Comparison of ENCODE assay signal across 27 cellular contexts in the genomic region with DNA sequence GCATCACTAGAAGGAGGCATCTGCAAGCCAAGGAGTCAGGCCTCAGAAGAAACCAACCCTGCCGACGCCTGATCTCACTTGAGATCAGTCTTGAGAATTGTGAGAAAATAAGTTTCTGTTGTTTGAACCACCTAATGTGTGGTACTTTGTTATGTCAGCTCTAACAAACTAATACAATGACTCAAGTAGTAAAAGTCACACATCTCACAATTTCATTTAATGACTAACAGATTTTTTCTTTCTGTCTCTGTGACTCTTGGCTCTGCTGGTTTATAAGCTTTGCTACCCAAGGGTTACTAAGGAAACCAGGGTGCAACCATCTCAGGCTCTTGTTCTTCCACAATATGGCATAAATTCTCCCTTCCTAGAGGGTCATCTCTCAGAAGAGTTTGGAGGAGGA.
"Had no signal": no experiment of that assay in that cellular context is flagged by ENCODE, and none has a peak within 500 bp of the region (broad histone marks: within the 10 kb centered on the region; RNA-seq: fewer than 3 reads in every experiment).

No MANE protein-coding gene starts in this region.

- H3K27me3 ChIP-seq: ovary, sigmoid colon, upper lobe of left lung had no signal

- H3K36me3 ChIP-seq: ovary, sigmoid colon, upper lobe of left lung had no signal

- ATAC-seq: activated naive CD8-positive, alpha-beta T cell treated with anti-CD3 and anti-CD28 coated beads, Interleukin-2, amount 50 U/mL, for 24 hours; left cardiac atrium; left ventricle myocardium superior; stimulated activated effector memory CD8-positive, alpha-beta T cell treated with anti-CD3 and anti-CD28 coated beads, Interleukin-12 subunit alpha, Interleukin-12 subunit beta, amount 100 ng/mL, for 72 hours; T-helper 17 cell had no signal

- H3K36me3 Mint-ChIP-seq: activated naive CD4-positive, alpha-beta T cell treated with anti-CD3 and anti-CD28 coated beads, Interleukin-2, amount 50 U/mL, for 24 hours; stimulated activated effector memory CD8-positive, alpha-beta T cell treated with anti-CD3 and anti-CD28 coated beads, Interleukin-12 subunit alpha, Interleukin-12 subunit beta, amount 100 ng/mL, for 72 hours had no signal

- H3K27me3 Mint-ChIP-seq: activated CD4-positive, alpha-beta memory T cell treated with anti-CD3 and anti-CD28 coated beads, Interleukin-2, amount 10 ng/mL, durations not matched to agents 7 days and 5 days; activated CD4-positive, alpha-beta T cell treated with anti-CD3 and anti-CD28 coated beads, Interleukin-2, amount 10 ng/mL, durations not matched to agents 24 days and 14 days; activated naive CD4-positive, alpha-beta T cell treated with anti-CD3 and anti-CD28 coated beads, Interleukin-2, amount 50 U/mL, for 24 hours; activated naive CD8-positive, alpha-beta T cell treated with anti-CD3 and anti-CD28 coated beads, Interleukin-2, amount 50 U/mL, for 24 hours; activated T-cell treated with anti-CD3 and anti-CD28 coated beads, Interleukin-2, amount 50 U/mL, for 24 hours; progenitor cell of endocrine pancreas; stimulated activated naive CD8-positive, alpha-beta T cell treated with anti-CD3 and anti-CD28 coated beads, Interleukin-15, Interleukin-2, amounts not matched to agents 100 ng/mL and 50 ng/mL, for 24 hours; T-helper 17 cell had no signal

- H3K9me3 Mint-ChIP-seq: activated naive CD4-positive, alpha-beta T cell treated with anti-CD3 and anti-CD28 coated beads, Interleukin-2, amount 50 U/mL, for 24 hours; stimulated activated effector memory CD8-positive, alpha-beta T cell treated with anti-CD3 and anti-CD28 coated beads, Interleukin-12 subunit alpha, Interleukin-12 subunit beta, amount 100 ng/mL, for 72 hours had no signal

- H3K4me3 Mint-ChIP-seq: activated CD4-positive, alpha-beta memory T cell treated with anti-CD3 and anti-CD28 coated beads, Interleukin-2, amount 10 ng/mL, durations not matched to agents 7 days and 5 days; activated CD4-positive, alpha-beta T cell treated with anti-CD3 and anti-CD28 coated beads, Interleukin-2, amount 10 ng/mL, durations not matched to agents 24 days and 14 days; activated naive CD4-positive, alpha-beta T cell treated with anti-CD3 and anti-CD28 coated beads, Interleukin-2, amount 50 U/mL, for 24 hours; activated naive CD8-positive, alpha-beta T cell treated with anti-CD3 and anti-CD28 coated beads, Interleukin-2, amount 50 U/mL, for 24 hours; activated T-cell treated with anti-CD3 and anti-CD28 coated beads, Interleukin-2, amount 50 U/mL, for 24 hours; mesothelial cell of epicardium; naive B cell; stimulated activated effector memory CD8-positive, alpha-beta T cell treated with anti-CD3 and anti-CD28 coated beads, Interleukin-12 subunit alpha, Interleukin-12 subunit beta, amount 100 ng/mL, for 72 hours; stimulated activated naive CD8-positive, alpha-beta T cell treated with anti-CD3 and anti-CD28 coated beads, Interleukin-15, Interleukin-2, amounts not matched to agents 100 ng/mL and 50 ng/mL, for 24 hours; T-helper 17 cell had no signal

- H3K4me1 Mint-ChIP-seq: activated CD4-positive, alpha-beta memory T cell treated with anti-CD3 and anti-CD28 coated beads, Interleukin-2, amount 10 ng/mL, durations not matched to agents 7 days and 5 days; activated CD4-positive, alpha-beta T cell treated with anti-CD3 and anti-CD28 coated beads, Interleukin-2, amount 10 ng/mL, durations not matched to agents 24 days and 14 days; activated naive CD4-positive, alpha-beta T cell treated with anti-CD3 and anti-CD28 coated beads, Interleukin-2, amount 50 U/mL, for 24 hours; activated naive CD8-positive, alpha-beta T cell treated with anti-CD3 and anti-CD28 coated beads, Interleukin-2, amount 50 U/mL, for 24 hours; stimulated activated effector memory CD8-positive, alpha-beta T cell treated with anti-CD3 and anti-CD28 coated beads, Interleukin-12 subunit alpha, Interleukin-12 subunit beta, amount 100 ng/mL, for 72 hours; T-helper 17 cell had no signal

- H3K27ac ChIP-seq: ovary, sigmoid colon, upper lobe of left lung had no signal

- DNase-seq: activated CD4-positive, alpha-beta memory T cell treated with anti-CD3 and anti-CD28 coated beads, Interleukin-2, amount 10 ng/mL, durations not matched to agents 7 days and 5 days; activated CD4-positive, alpha-beta T cell treated with anti-CD3 and anti-CD28 coated beads, Interleukin-2, amount 10 ng/mL, durations not matched to agents 24 days and 14 days; activated CD4-positive, CD25-positive, alpha-beta regulatory T cell treated with anti-CD3 and anti-CD28 coated beads, Interleukin-2, amount 50 U/mL, for 72 hours; activated CD8-positive, alpha-beta memory T cell treated with anti-CD3 and anti-CD28 coated beads, Interleukin-2, amount 50 U/mL, for 48 hours; activated gamma-delta T cell; activated naive CD8-positive, alpha-beta T cell treated with anti-CD3 and anti-CD28 coated beads, Interleukin-2, amount 50 U/mL, for 24 hours; activated T-cell treated with anti-CD3 and anti-CD28 coated beads, Interleukin-2, amount 50 U/mL, for 24 hours; effector CD8-positive, alpha-beta T cell; glutamatergic neuron; left cardiac atrium; left ventricle myocardium superior; naive B cell; ovary; retina; sigmoid colon; small intestine; stimulated activated CD4-positive, alpha-beta T cell treated with anti-CD3 and anti-CD28 coated beads, Interleukin-4, amount 100 ng/mL, for 24 hours; substantia nigra; SW 1271; T-helper 17 cell; T1000; upper lobe of left lung had no signal

- H3K9me3 ChIP-seq: ovary, sigmoid colon had no signal

- H3K27ac Mint-ChIP-seq: activated CD4-positive, alpha-beta memory T cell treated with anti-CD3 and anti-CD28 coated beads, Interleukin-2, amount 10 ng/mL, durations not matched to agents 7 days and 5 days; activated CD4-positive, alpha-beta T cell treated with anti-CD3 and anti-CD28 coated beads, Interleukin-2, amount 10 ng/mL, durations not matched to agents 24 days and 14 days; activated naive CD4-positive, alpha-beta T cell treated with anti-CD3 and anti-CD28 coated beads, Interleukin-2, amount 50 U/mL, for 24 hours; activated naive CD8-positive, alpha-beta T cell treated with anti-CD3 and anti-CD28 coated beads, Interleukin-2, amount 50 U/mL, for 24 hours; activated T-cell treated with anti-CD3 and anti-CD28 coated beads, Interleukin-2, amount 50 U/mL, for 24 hours; mesothelial cell of epicardium; naive B cell; progenitor cell of endocrine pancreas; stimulated activated effector memory CD8-positive, alpha-beta T cell treated with anti-CD3 and anti-CD28 coated beads, Interleukin-12 subunit alpha, Interleukin-12 subunit beta, amount 100 ng/mL, for 72 hours; stimulated activated naive CD8-positive, alpha-beta T cell treated with anti-CD3 and anti-CD28 coated beads, Interleukin-15, Interleukin-2, amounts not matched to agents 100 ng/mL and 50 ng/mL, for 24 hours; T-helper 17 cell had no signal

- H3K4me1 ChIP-seq: sigmoid colon, upper lobe of left lung had no signal

- H3K4me3 ChIP-seq: ovary, sigmoid colon, upper lobe of left lung had no signal
